Comparison of ENCODE assay signal across 8 cellular contexts in genomic region chr12:110743571-110744093, GRCh38. TPM values are rescaled to one million over a fixed set of nuclear protein-coding genes. Genes with fewer than 3 reads are reported as not detected.
DNase-seq lines count a peak whose midpoint lies in the region; ATAC-seq and TF ChIP-seq lines count a peak whose summit lies in the region.

No MANE protein-coding gene starts in this region.

- TF ChIP-seq POLR2A in gastroesophageal sphincter (IDR thresholded peaks at IDR 0.05) = no peak

- no peaks in the 10 kb centered on the region for H3K36me3 ChIP-seq in gastroesophageal sphincter

- H3K27ac ChIP-seq in VCaP (peak overlapping the region; percentile 93), gastroesophageal sphincter (peak overlapping the region in 3 of 4 donors; percentile 88 to 94 (median 92))

- peak overlapping the region; percentile 95 to 98 for H3K4me3 ChIP-seq in gastroesophageal sphincter

- H3K4me3 Mint-ChIP-seq in activated T-cell treated with anti-CD3 and anti-CD28 coated beads, Interleukin-2, amount 50 U/mL, for 24 hours = peak overlapping the region; percentile 99

- DNase-seq in activated T-cell treated with anti-CD3 and anti-CD28 coated beads, Interleukin-2, amount 50 U/mL, for 24 hours = no peak
- no peak for DNase-seq in activated T-cell treated with anti-CD3 and anti-CD28 coated beads, Interleukin-2, amount 50 U/mL, for 48 hours
- DNase-seq in nucleus accumbens (lab: John Stamatoyannopoulos, UW) (peak in 30 of 56 donors; percentile 11 to 72 (median 40)), NCI-H2107 (lab: John Stamatoyannopoulos, UW) (no peak), midbrain (lab: John Stamatoyannopoulos, UW) (no peak)

- no peaks in the 10 kb centered on the region for H3K9me3 ChIP-seq in gastroesophageal sphincter

- no peaks in the 10 kb centered on the region for H3K9me3 Mint-ChIP-seq in activated T-cell treated with anti-CD3 and anti-CD28 coated beads, Interleukin-2, amount 50 U/mL, for 24 hours

- peaks cover 0 to 59% (median 24%) of the 10 kb centered on the region in 3 donors for H3K4me1 ChIP-seq in gastroesophageal sphincter

- no peaks in the 10 kb centered on the region for H3K27me3 ChIP-seq in gastroesophageal sphincter

- TF ChIP-seq CTCF in VCaP (conservative IDR thresholded peaks at IDR 0.05) = no peak
- no peak for TF ChIP-seq CTCF in gastroesophageal sphincter (IDR thresholded peaks at IDR 0.05)

- H3K27ac Mint-ChIP-seq in activated T-cell treated with anti-CD3 and anti-CD28 coated beads, Interleukin-2, amount 50 U/mL, for 24 hours = peak overlapping the region; percentile 98

- 9 to 50% methylated on average over 6 to 26 of the region's 26 CpGs for WGBS in gastroesophageal sphincter (ENCODE audit: low coverage in 1 of 2), 2 donors

- H3K4me1 Mint-ChIP-seq in activated T-cell treated with anti-CD3 and anti-CD28 coated beads, Interleukin-2, amount 50 U/mL, for 24 hours (ENCODE audit: low read depth) = peaks cover 33% of the 10 kb centered on the region

- H3K36me3 Mint-ChIP-seq in activated T-cell treated with anti-CD3 and anti-CD28 coated beads, Interleukin-2, amount 50 U/mL, for 24 hours (ENCODE audit: low read depth) = peaks cover 37% of the 10 kb centered on the region

- ATAC-seq in gastroesophageal sphincter (peak; percentile 18), GM19455 (IDR thresholded peaks at IDR 0.05; ENCODE audit: unreplicated experiment) (no peak)

- H3K27me3 Mint-ChIP-seq in activated T-cell treated with anti-CD3 and anti-CD28 coated beads, Interleukin-2, amount 50 U/mL, for 24 hours = no peaks in the 10 kb centered on the region

- no peak for TF ChIP-seq EP300 in gastroesophageal sphincter (IDR thresholded peaks at IDR 0.05)

RNA-seq across cellular contexts. Expression of gene PPP1CC, which starts 0.9 kb away (rescaled TPM):
- total RNA-seq in gastroesophageal sphincter = 100 to 1,000 TPM; 103 to 135 (median 126) TPM

RNA-seq across cellular contexts. Expression of gene HVCN1, which starts 54.7 kb away (rescaled TPM):
- 10 to 100 TPM in 1 of 4 donors, 1 to 10 TPM in 3; 1.4 to 12.0 (median 8.1) TPM for total RNA-seq in gastroesophageal sphincter

Comparison
In these comparisons a context has a peak if more than half of its experiments do, and no peak if none do; other contexts are left out.
1. DNase-seq: peak in nucleus accumbens (30 of 56); none in activated T-cell treated with anti-CD3 and anti-CD28 coated beads, Interleukin-2, amount 50 U/mL, for 24 hours (single experiment), activated T-cell treated with anti-CD3 and anti-CD28 coated beads, Interleukin-2, amount 50 U/mL, for 48 hours (0 of 2), NCI-H2107 (single experiment) and midbrain (single experiment).